8 cellular contexts compared by ENCODE assay signal in the genomic region with DNA sequence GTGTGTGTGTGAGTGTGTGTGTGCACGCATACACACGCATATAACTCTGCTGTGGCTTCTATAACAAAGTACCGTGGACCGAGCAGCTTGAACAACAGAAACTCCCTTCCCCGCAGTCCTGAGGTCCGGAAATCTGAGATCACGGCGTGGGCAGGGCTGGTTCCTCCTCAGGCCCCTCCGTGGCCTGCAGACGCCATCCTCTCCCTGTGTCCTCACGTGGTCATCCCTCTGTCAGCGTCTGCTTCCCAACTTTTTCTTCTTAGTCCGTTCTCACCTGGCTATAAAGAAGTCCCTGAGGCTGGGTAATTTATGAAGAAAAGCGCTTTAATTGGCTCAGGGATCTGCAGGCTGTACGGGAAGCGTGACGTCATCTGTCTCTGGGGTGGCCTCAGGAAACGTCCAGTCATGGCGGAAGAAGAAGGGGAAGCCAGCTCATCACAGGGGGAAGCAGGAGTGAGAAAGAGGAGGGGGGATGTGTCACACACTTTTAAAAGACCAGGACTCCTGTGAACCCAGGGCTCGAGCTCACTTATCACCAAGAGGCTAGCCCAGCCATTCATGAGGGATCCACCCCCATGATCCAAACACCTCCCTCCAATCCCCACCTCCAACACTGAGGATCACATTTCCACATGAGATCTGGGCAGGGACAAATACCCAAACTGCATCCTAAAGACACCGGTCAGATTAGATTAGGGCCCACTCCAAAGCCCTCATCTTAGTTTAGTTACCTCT.
A peak's percentile ranks its signal among the peaks of the same experiment; 100 is the strongest.
DNase-seq lines count a peak whose midpoint lies in the region; ATAC-seq and TF ChIP-seq lines count a peak whose summit lies in the region.

No MANE protein-coding gene starts in this region.

- DNase-seq in CD8-positive, alpha-beta T cell: peak in 6 of 7 experiments; percentile 24 to 64 (median 57)
- DNase-seq in M059J (ENCODE audit: low read depth) (peak; percentile 96), epithelial cell of prostate (ENCODE audit: low read depth, low spot score) (no peak), dedifferentiated amniotic fluid mesenchymal stem cell (ENCODE audit: extremely low spot score) (no peak)
- DNase-seq in activated CD8-positive, alpha-beta T cell treated with anti-CD3 and anti-CD28 coated beads for 36 hours: peak; percentile 84

- peaks cover 22% of the 10 kb centered on the region for H3K4me1 Mint-ChIP-seq in CD8-positive, alpha-beta T cell (ENCODE audit: low read depth)
- H3K4me1 Mint-ChIP-seq in activated CD8-positive, alpha-beta T cell treated with anti-CD3 and anti-CD28 coated beads for 36 hours (ENCODE audit: low read depth): peaks cover 37% of the 10 kb centered on the region

- peak; percentile 4 for ATAC-seq in CD8-positive, alpha-beta T cell
- peak; percentile 44 for ATAC-seq in GM21526 (IDR thresholded peaks at IDR 0.05; ENCODE audit: low FRiP score, unreplicated experiment)
- peak; percentile 38 for ATAC-seq in activated CD8-positive, alpha-beta T cell treated with anti-CD3 and anti-CD28 coated beads for 36 hours

- no peak for TF ChIP-seq CTCF in CD8-positive, alpha-beta T cell (IDR thresholded peaks at IDR 0.05)
- no peak for TF ChIP-seq CTCF in activated CD8-positive, alpha-beta T cell treated with anti-CD3 and anti-CD28 coated beads for 36 hours (IDR thresholded peaks at IDR 0.05)
- TF ChIP-seq CTCF in neutrophil (IDR thresholded peaks at IDR 0.05): no peak

- H3K27me3 ChIP-seq in CD8-positive, alpha-beta T cell (ENCODE audit: insufficient read depth, low read length): no peaks in the 10 kb centered on the region
- H3K27me3 ChIP-seq in neutrophil: no peaks in the 10 kb centered on the region
- H3K27me3 ChIP-seq in thymus (ENCODE audit: control insufficient read depth, insufficient read depth): no peaks in the 10 kb centered on the region

- WGBS in thymus: 22% methylated on average over 21 of the region's 21 CpGs

- intact Hi-C loops in CD8-positive, alpha-beta T cell (cut with DNase I, micrococcal nuclease): loop anchor here in 1 of 2 experiments (5.0 to 10.0 kb wide), 2 partner anchors 204 to 438 kb away; partner anchors contain the start of genes PAXIP1 and RBM33
- intact Hi-C loops in activated CD8-positive, alpha-beta T cell treated with anti-CD3 and anti-CD28 coated beads for 36 hours (cut with micrococcal nuclease): loop anchor here (5.0 to 10.0 kb wide), 2 partner anchors 131 to 282 kb away; no protein-coding TSS in a partner anchor

- H3K27me3 Mint-ChIP-seq in CD8-positive, alpha-beta T cell (ENCODE audit: low read depth): no peaks in the 10 kb centered on the region
- H3K27me3 Mint-ChIP-seq in activated CD8-positive, alpha-beta T cell treated with anti-CD3 and anti-CD28 coated beads for 36 hours: no peaks in the 10 kb centered on the region

- no peaks in the 10 kb centered on the region for H3K9me3 Mint-ChIP-seq in CD8-positive, alpha-beta T cell
- H3K9me3 Mint-ChIP-seq in activated CD8-positive, alpha-beta T cell treated with anti-CD3 and anti-CD28 coated beads for 36 hours: peaks cover 8% of the 10 kb centered on the region

- CTCF ChIA-PET in CD8-positive, alpha-beta T cell (lab: Charles Lee): interaction anchor here (1.3 kb wide), 1 partner anchor 139 kb away, joined by 5 read pairs; no protein-coding TSS in a partner anchor
- CTCF ChIA-PET in activated CD8-positive, alpha-beta T cell treated with anti-CD3 and anti-CD28 coated beads for 36 hours (lab: Charles Lee): interaction anchor here (1.5 to 2.7 kb wide), 3 partner anchors 15 to 279 kb away, joined by 5 to 21 read pairs (median 6); no protein-coding TSS in a partner anchor

- H3K36me3 Mint-ChIP-seq in CD8-positive, alpha-beta T cell: peaks cover 2% of the 10 kb centered on the region
- H3K36me3 Mint-ChIP-seq in activated CD8-positive, alpha-beta T cell treated with anti-CD3 and anti-CD28 coated beads for 36 hours (ENCODE audit: low read depth): peaks cover 2% of the 10 kb centered on the region

- H3K4me3 ChIP-seq in CD8-positive, alpha-beta T cell (ENCODE audit: low read depth, low read length): peak overlapping the region; percentile 59
- H3K4me3 ChIP-seq in neutrophil (ENCODE audit: low read depth in 1 of 2, low read length in 1 of 2) (peak overlapping the region; percentile 59 to 66), thymus (ENCODE audit: low read length) (no peak overlapping the region)

- POLR2A ChIA-PET in CD8-positive, alpha-beta T cell (lab: Charles Lee): interaction anchor here (1.5 to 3.0 kb wide), 2 partner anchors 92 to 203 kb away, joined by 4 to 49 read pairs; partner anchors contain the start of genes INSIG1 and PAXIP1
- POLR2A ChIA-PET in activated CD8-positive, alpha-beta T cell treated with anti-CD3 and anti-CD28 coated beads for 36 hours (lab: Charles Lee): interaction anchor here (1.0 to 4.0 kb wide), 2 partner anchors 12 to 91 kb away, joined by 3 to 48 read pairs; partner anchors contain the start of gene INSIG1

- H3K4me1 ChIP-seq in CD8-positive, alpha-beta T cell (ENCODE audit: insufficient read depth, low read length): peaks cover 14% of the 10 kb centered on the region
- peaks cover 20 to 26% of the 10 kb centered on the region in 2 experiments for H3K4me1 ChIP-seq in neutrophil (ENCODE audit: control insufficient read depth in 1 of 2, insufficient read depth in 1 of 2, low read depth in 1 of 2, low read length in 1 of 2)
- peaks cover 17% of the 10 kb centered on the region for H3K4me1 ChIP-seq in thymus (ENCODE audit: control insufficient read depth, insufficient read depth, low read length)

- H3K9me3 ChIP-seq in CD8-positive, alpha-beta T cell (ENCODE audit: low read length): no peaks in the 10 kb centered on the region
- H3K9me3 ChIP-seq in neutrophil (no peaks in the 10 kb centered on the region), thymus (ENCODE audit: control insufficient read depth) (no peaks in the 10 kb centered on the region)

- peak overlapping the region; percentile 59 for H3K27ac ChIP-seq in CD8-positive, alpha-beta T cell (ENCODE audit: low read depth, low read length)
- peak overlapping the region; percentile 82 for H3K27ac ChIP-seq in epithelial cell of prostate
- peak overlapping the region; percentile 98 for H3K27ac ChIP-seq in neutrophil
- peak overlapping the region; percentile 46 for H3K27ac ChIP-seq in thymus (ENCODE audit: low read depth)

- H3K4me3 Mint-ChIP-seq in CD8-positive, alpha-beta T cell: peak overlapping the region; percentile 80
- H3K4me3 Mint-ChIP-seq in activated CD8-positive, alpha-beta T cell treated with anti-CD3 and anti-CD28 coated beads for 36 hours: peak overlapping the region; percentile 82

- no peaks in the 10 kb centered on the region for H3K36me3 ChIP-seq in CD8-positive, alpha-beta T cell (ENCODE audit: insufficient read depth, low read length)
- H3K36me3 ChIP-seq in neutrophil (no peaks in the 10 kb centered on the region), thymus (ENCODE audit: control insufficient read depth, insufficient read depth) (no peaks in the 10 kb centered on the region)

- H3K27ac Mint-ChIP-seq in CD8-positive, alpha-beta T cell: peak overlapping the region; percentile 94
- peak overlapping the region; percentile 100 for H3K27ac Mint-ChIP-seq in activated CD8-positive, alpha-beta T cell treated with anti-CD3 and anti-CD28 coated beads for 36 hours

Comparison
In these comparisons a context has a peak if more than half of its experiments do, and no peak if none do; other contexts are left out.
1. DNase-seq: peak in CD8-positive, alpha-beta T cell (6 of 7), M059J (single experiment) and activated CD8-positive, alpha-beta T cell treated with anti-CD3 and anti-CD28 coated beads for 36 hours (single experiment); none in epithelial cell of prostate (single experiment) and dedifferentiated amniotic fluid mesenchymal stem cell (single experiment).
2. H3K27ac ChIP-seq: peak in every context shown above with its lines; median percentile 98 in neutrophil; 82 in epithelial cell of prostate; 59 in CD8-positive, alpha-beta T cell; 46 in thymus.
3. Peak in every context shown above with its lines, with median percentiles within 50 percentile points of each other: ATAC-seq.